ENCODE assay signal across 8 cellular contexts in genomic region chr1:19390901-19391595, GRCh38.
DNase-seq lines count a peak whose midpoint lies in the region; ATAC-seq lines count a peak whose summit lies in the region.

No MANE protein-coding gene starts in this region.

- no peak overlapping the region for H3K4me3 ChIP-seq in MG63

- DNase-seq in Right ventricle myocardium inferior (ENCODE audit: missing footprints), result no peak
- DNase-seq in cardiac septum (ENCODE audit: low spot score), result no peak
- peak; percentile 61 for DNase-seq in T follicular helper cell (ENCODE audit: low read depth)
- peak in 33 of 58 donors; percentile 10 to 50 (median 24) for DNase-seq in anterior cingulate cortex (lab: John Stamatoyannopoulos, UW)
- DNase-seq in hippocampal formation (lab: John Stamatoyannopoulos, UW), result peak; percentile 30 to 55
- peak; percentile 91 for DNase-seq in smooth muscle cell of the brain vasculature (ENCODE audit: low read depth, low spot score)
- DNase-seq in MG63, result no peak

- H3K9me3 ChIP-seq in MG63, result no peaks in the 10 kb centered on the region

- ATAC-seq in Right ventricle myocardium inferior, result peak; percentile 31
- peak; percentile 78 for ATAC-seq in HG03354 (IDR thresholded peaks at IDR 0.05; ENCODE audit: poor library complexity, severe bottlenecking, unreplicated experiment)

- H3K27me3 ChIP-seq in MG63, result no peaks in the 10 kb centered on the region

- intact Hi-C loops in Right ventricle myocardium inferior (cut with DNase I) (loop anchor here (2.0 to 5.0 kb wide), 4 partner anchors 66 to 262 kb away; no protein-coding TSS in a partner anchor), cardiac septum (cut with DNase I) (loop anchor here (2.0 to 5.0 kb wide), 3 partner anchors 91 to 260 kb away; no protein-coding TSS in a partner anchor)

- peaks cover 3% of the 10 kb centered on the region; the same call in 1 of the 2 replicates for H3K36me3 ChIP-seq in MG63

Comparison
In these comparisons a context has a peak if more than half of its experiments do, and no peak if none do; other contexts are left out.
1. DNase-seq: peak in T follicular helper cell (single experiment), anterior cingulate cortex (33 of 58), hippocampal formation (2 of 2) and smooth muscle cell of the brain vasculature (single experiment); none in Right ventricle myocardium inferior (single experiment), cardiac septum (single experiment) and MG63 (single experiment).